1 cellular context compared by ENCODE assay signal in the genomic region with DNA sequence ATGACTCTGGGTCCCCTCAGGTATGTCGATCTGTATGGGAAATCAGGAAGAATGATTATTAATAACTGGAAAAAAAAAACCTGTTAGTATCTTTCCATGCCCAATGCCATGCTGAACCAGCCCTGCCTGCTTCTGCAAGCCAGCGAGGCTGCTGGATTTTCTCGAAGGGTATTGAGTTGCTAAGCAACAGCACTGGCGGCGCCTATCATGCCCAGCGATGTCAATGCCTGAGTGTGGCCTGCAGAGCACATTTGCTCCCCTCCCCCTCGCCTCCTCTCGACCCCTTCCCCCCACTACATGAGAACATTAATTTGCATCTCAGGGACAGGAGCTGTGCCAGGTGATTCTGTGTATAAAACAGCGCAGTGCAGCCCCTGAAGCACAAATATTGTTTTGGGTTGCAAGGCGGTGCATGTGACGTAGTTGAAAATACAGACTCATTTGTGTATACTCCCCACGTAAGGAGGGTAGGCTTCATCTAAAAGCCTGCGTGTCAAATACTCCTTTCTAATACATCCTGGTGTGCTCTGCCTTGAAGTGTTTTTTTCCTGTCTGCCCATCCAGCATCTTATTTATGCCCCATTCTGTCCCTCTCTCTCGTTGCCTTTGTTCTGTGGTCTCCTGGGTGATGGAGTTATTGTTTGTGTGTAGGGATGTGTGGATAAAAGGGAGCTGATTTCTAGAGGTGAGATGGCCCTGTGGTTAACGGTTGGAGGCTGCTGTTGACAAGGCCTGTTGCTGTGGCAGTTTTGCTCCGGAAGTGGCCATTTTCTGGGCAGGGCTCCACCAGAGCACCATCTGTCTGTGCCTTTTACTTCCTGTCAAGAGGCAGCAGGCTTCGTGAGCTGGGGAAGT.
TF ChIP-seq lines count a peak whose summit lies in the region.

No MANE protein-coding gene starts in this region.

TF ChIP-seq in SK-N-SH, 30 proteins besides CTCF, POLR2A, EP300 and RAD21 (continued from another document):
- TF ChIP-seq, protein P1, sequence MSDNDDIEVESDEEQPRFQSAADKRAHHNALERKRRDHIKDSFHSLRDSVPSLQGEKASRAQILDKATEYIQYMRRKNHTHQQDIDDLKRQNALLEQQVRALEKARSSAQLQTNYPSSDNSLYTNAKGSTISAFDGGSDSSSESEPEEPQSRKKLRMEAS (IDR thresholded peaks at IDR 0.05; ENCODE audit: low read depth) = peak; percentile 8; the same call in 1 of the 2 replicates
- TF ChIP-seq RCOR1 (IDR thresholded peaks at IDR 0.05; ENCODE audit: low read length) (no peak), FOXM1 (IDR thresholded peaks at IDR 0.05; ENCODE audit: low read depth) (no peak)
TF ChIP-seq in SK-N-SH: peak in this region for 3.
